Comparison of ENCODE assay signal across 22 cellular contexts in genomic region chr20:57647933-57648785, GRCh38. TPM values are rescaled to one million over a fixed set of nuclear protein-coding genes. Genes with fewer than 3 reads are reported as not detected.
DNase-seq lines count a peak whose midpoint lies in the region; ATAC-seq, FAIRE-seq and TF ChIP-seq lines count a peak whose summit lies in the region.
"Had no signal": no experiment of that assay in that cellular context is flagged by ENCODE, and none has a peak within 500 bp of the region (broad histone marks: within the 10 kb centered on the region; RNA-seq: fewer than 3 reads in every experiment).

No MANE protein-coding gene starts in this region.

- no peak overlapping the region for H3K4me3 ChIP-seq in esophagus muscularis mucosa
- H3K4me3 ChIP-seq in prostate gland = no peak overlapping the region
- no peak overlapping the region for H3K4me3 ChIP-seq in neural progenitor cell
- H3K4me3 ChIP-seq: MG63 had no signal

- H3K36me3 ChIP-seq in esophagus muscularis mucosa = peaks cover 10 to 33% (median 24%) of the 10 kb centered on the region in 4 donors
- H3K36me3 ChIP-seq in prostate gland = peaks cover 9 to 12% of the 10 kb centered on the region in 2 donors
- H3K36me3 ChIP-seq in neural progenitor cell = no peaks in the 10 kb centered on the region
- H3K36me3 ChIP-seq: MG63 had no signal

- H3K27me3 ChIP-seq in esophagus muscularis mucosa (no peaks in the 10 kb centered on the region), prostate gland (replicated peaks; ENCODE audit: insufficient read depth) (no peaks in the 10 kb centered on the region), neural progenitor cell (no peaks in the 10 kb centered on the region)
- H3K27me3 ChIP-seq: MG63 had no signal

- H3K27me3 Mint-ChIP-seq in activated CD8-positive, alpha-beta memory T cell treated with anti-CD3 and anti-CD28 coated beads, Interleukin-2, amount 10 ng/mL, durations not matched to agents 7 days and 5 days = peaks cover 19% of the 10 kb centered on the region
- H3K27me3 Mint-ChIP-seq in neural progenitor cell (ENCODE audit: insufficient read depth, low read depth) = peaks cover 18% of the 10 kb centered on the region

- H3F3A ChIP-seq in neural progenitor cell (ENCODE audit: low read depth) = no peaks in the 10 kb centered on the region

- TF ChIP-seq CTCF in esophagus muscularis mucosa (IDR thresholded peaks at IDR 0.05) = no peak
- no peak for TF ChIP-seq CTCF in prostate gland (IDR thresholded peaks at IDR 0.05)
- TF ChIP-seq CTCF in neural progenitor cell (IDR thresholded peaks at IDR 0.05) = no peak

- H3K79me2 ChIP-seq in neural progenitor cell (ENCODE audit: low read depth) = no peaks in the 10 kb centered on the region

- H3K9me3 ChIP-seq in esophagus muscularis mucosa (peaks cover 0 to 10% (median 3%) of the 10 kb centered on the region in 4 donors), prostate gland (no peaks in the 10 kb centered on the region), neural progenitor cell (ENCODE audit: low read depth) (no peaks in the 10 kb centered on the region)

- no peak for TF ChIP-seq EP300 in esophagus muscularis mucosa (IDR thresholded peaks at IDR 0.05)

- H3K36me3 Mint-ChIP-seq in activated CD8-positive, alpha-beta memory T cell treated with anti-CD3 and anti-CD28 coated beads, Interleukin-2, amount 10 ng/mL, durations not matched to agents 7 days and 5 days = peaks cover 3% of the 10 kb centered on the region
- H3K36me3 Mint-ChIP-seq in neural progenitor cell = peaks cover 8% of the 10 kb centered on the region

- no peak overlapping the region for H3K4me2 ChIP-seq in neural progenitor cell

- ATAC-seq in activated CD8-positive, alpha-beta memory T cell treated with anti-CD3 and anti-CD28 coated beads, Interleukin-2, amount 10 ng/mL, durations not matched to agents 7 days and 5 days = no peak

- 87% methylated on average over 23 of the region's 23 CpGs for WGBS in esophagus muscularis mucosa
- WGBS in prostate gland = 78% methylated on average over 23 of the region's 23 CpGs

- no peak overlapping the region for H3K27ac ChIP-seq in esophagus muscularis mucosa (replicated peaks in 1 of 4)
- no peak overlapping the region for H3K27ac ChIP-seq in prostate gland
- no peak overlapping the region for H3K27ac ChIP-seq in neural progenitor cell

- H3K4me1 Mint-ChIP-seq in activated CD8-positive, alpha-beta memory T cell treated with anti-CD3 and anti-CD28 coated beads, Interleukin-2, amount 10 ng/mL, durations not matched to agents 7 days and 5 days = no peaks in the 10 kb centered on the region
- no peaks in the 10 kb centered on the region for H3K4me1 Mint-ChIP-seq in neural progenitor cell

- no peak overlapping the region for H3K27ac Mint-ChIP-seq in activated CD8-positive, alpha-beta memory T cell treated with anti-CD3 and anti-CD28 coated beads, Interleukin-2, amount 10 ng/mL, durations not matched to agents 7 days and 5 days
- H3K27ac Mint-ChIP-seq in neural progenitor cell = no peak overlapping the region

- intact Hi-C loops in esophagus muscularis mucosa (cut with DNase I) (no loop called here), prostate gland (cut with DNase I) (no loop called here)

- CTCF ChIA-PET in activated CD8-positive, alpha-beta memory T cell treated with anti-CD3 and anti-CD28 coated beads, Interleukin-2, amount 10 ng/mL, durations not matched to agents 7 days and 5 days (lab: Charles Lee) = interaction anchor here (0.7 to 0.9 kb wide), 2 partner anchors 25 to 29 kb away, joined by 3 to 5 read pairs; no protein-coding TSS in a partner anchor
- CTCF ChIA-PET in HEK293T (lab: Yijun Ruan, JAX) = interaction anchor here (0.5 to 1.0 kb wide), 2 partner anchors 17 to 25 kb away, joined by 3 read pairs; no protein-coding TSS in a partner anchor

- H3K4me1 ChIP-seq in esophagus muscularis mucosa = no peaks in the 10 kb centered on the region
- H3K4me1 ChIP-seq in prostate gland (replicated peaks) = no peaks in the 10 kb centered on the region
- no peaks in the 10 kb centered on the region for H3K4me1 ChIP-seq in neural progenitor cell

- H3K4me3 Mint-ChIP-seq in activated CD8-positive, alpha-beta memory T cell treated with anti-CD3 and anti-CD28 coated beads, Interleukin-2, amount 10 ng/mL, durations not matched to agents 7 days and 5 days = no peak overlapping the region
- H3K4me3 Mint-ChIP-seq in neural progenitor cell = no peak overlapping the region

- no peak overlapping the region for H2AFZ ChIP-seq in neural progenitor cell (replicated peaks)

- no peaks in the 10 kb centered on the region for H3K9me3 Mint-ChIP-seq in activated CD8-positive, alpha-beta memory T cell treated with anti-CD3 and anti-CD28 coated beads, Interleukin-2, amount 10 ng/mL, durations not matched to agents 7 days and 5 days (ENCODE audit: low read depth)
- peaks cover 15% of the 10 kb centered on the region for H3K9me3 Mint-ChIP-seq in neural progenitor cell

- POLR2A ChIA-PET in HEK293T (lab: Yijun Ruan, JAX) = no interaction called here

- no peaks in the 10 kb centered on the region for H4K20me1 ChIP-seq in neural progenitor cell (ENCODE audit: low read depth)

- H3K9ac ChIP-seq in neural progenitor cell = no peak overlapping the region

- peak; percentile 38 for FAIRE-seq in HTR-8/SVneo (lab: Jason Lieb, UNC)
- FAIRE-seq: H1 had no signal

- peak; percentile 33 for DNase-seq in activated CD8-positive, alpha-beta memory T cell treated with anti-CD3 and anti-CD28 coated beads for 24 hours
- no peak for DNase-seq in activated CD8-positive, alpha-beta memory T cell treated with anti-CD3 and anti-CD28 coated beads, Interleukin-2, amount 10 ng/mL, durations not matched to agents 7 days and 5 days
- DNase-seq in HTR-8/SVneo (ENCODE audit: insufficient read length, low spot score) (no peak), esophagus muscularis mucosa (ENCODE audit: extremely low spot score) (peak; percentile 78), putamen (ENCODE audit: low spot score) (peak; percentile 78), prostate gland (ENCODE audit: low spot score) (no peak), HEK293T (ENCODE audit: extremely low spot score) (no peak), neural progenitor cell (ENCODE audit: low spot score) (no peak)
- DNase-seq: C1 segment of cervical spinal cord; Karpas-422; MG63; NCI-H1092; NCI-H146; NCI-H2107; NCI-H345; NCI-H526 treated with DMSO at 0.1 percent for 48 hours; NK-92 treated with Interleukin-12 subunit alpha and Interleukin-12 subunit beta, amount 100 ng/mL, for 24 hours; OCI-M1; SIG-M5 had no signal

- TF ChIP-seq POLR2A in esophagus muscularis mucosa (IDR thresholded peaks at IDR 0.05; ENCODE audit: low read depth) = no peak
- no peak for TF ChIP-seq POLR2A in prostate gland (IDR thresholded peaks at IDR 0.05)

TF ChIP-seq in HEK293T, 16 proteins besides CTCF, POLR2A, EP300 and RAD21:
- TF ChIP-seq ARNT (IDR thresholded peaks at IDR 0.05) (no peak), L3MBTL2 (conservative IDR thresholded peaks at IDR 0.05) (no peak), SUZ12 (IDR thresholded peaks at IDR 0.05) (no peak)

RNA-seq across cellular contexts. Expression of gene ZBP1, which starts 27.9 kb away (rescaled TPM):
- 10 to 100 TPM; 22.9 to 56.8 TPM for total RNA-seq in activated CD8-positive, alpha-beta memory T cell treated with anti-CD3 and anti-CD28 coated beads, Interleukin-2, amount 10 ng/mL, durations not matched to agents 7 days and 5 days
- under 1 TPM in 2 of 4 donors, not detected in 2; 0.33 to 0.75 TPM for total RNA-seq in esophagus muscularis mucosa
- total RNA-seq in prostate gland = 1 to 10 TPM in 1 of 2 donors, under 1 TPM in 1; 0.14 to 8.9 TPM
- total RNA-seq in neural progenitor cell (ENCODE audit: low replicate concordance) = not detected in 2 replicates
- total RNA-seq: A673, H1, RPMI7951 had no signal

Comparison
In these comparisons a context has a peak if more than half of its experiments do, and no peak if none do; other contexts are left out.
1. DNase-seq: peak in activated CD8-positive, alpha-beta memory T cell treated with anti-CD3 and anti-CD28 coated beads for 24 hours (single experiment), esophagus muscularis mucosa (single experiment) and putamen (single experiment); none in activated CD8-positive, alpha-beta memory T cell treated with anti-CD3 and anti-CD28 coated beads, Interleukin-2, amount 10 ng/mL, durations not matched to agents 7 days and 5 days (single experiment), HTR-8/SVneo (single experiment), prostate gland (single experiment), HEK293T (single experiment) and neural progenitor cell (single experiment).